ENCODE assay signal across 16 cellular contexts in the genomic region with DNA sequence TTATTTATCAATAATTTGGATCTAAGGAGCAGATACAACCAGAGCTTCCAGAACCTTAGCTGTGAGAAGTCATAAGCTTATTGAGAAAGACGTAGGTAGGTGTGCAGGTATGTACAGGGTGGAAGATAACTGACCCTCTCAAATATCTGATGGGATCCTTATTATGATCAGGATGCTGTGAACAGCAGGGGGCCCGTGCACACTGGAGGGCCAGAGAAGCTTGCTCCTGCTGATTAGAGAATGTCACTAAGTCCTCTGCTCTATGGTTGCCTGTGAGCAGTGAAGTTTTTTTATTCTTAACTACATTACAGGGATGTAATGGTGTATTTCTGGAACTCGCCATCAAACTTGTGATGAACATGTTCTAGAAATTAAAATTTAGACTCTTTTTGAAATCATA.
"Had no signal": no experiment of that assay in that cellular context is flagged by ENCODE, and none has a peak within 500 bp of the region (broad histone marks: within the 10 kb centered on the region; RNA-seq: fewer than 3 reads in every experiment).

No MANE protein-coding gene starts in this region.

- H3K4me2 ChIP-seq: smooth muscle cell had no signal

- H3K36me3 ChIP-seq: ovary had no signal

- H3K4me1 ChIP-seq: testis had no signal

- H3K9me3 ChIP-seq: ovary, testis had no signal

- H3K27ac ChIP-seq: ovary, testis had no signal

- DNase-seq: activated CD4-positive, alpha-beta memory T cell treated with anti-CD3 and anti-CD28 coated beads, Interleukin-2, amount 10 ng/mL, durations not matched to agents 7 days and 5 days; activated CD4-positive, alpha-beta T cell treated with anti-CD3 and anti-CD28 coated beads for 4 hours; activated CD8-positive, alpha-beta memory T cell treated with anti-CD3 and anti-CD28 coated beads, Interleukin-2, amount 10 ng/mL, durations not matched to agents 7 days and 5 days; effector CD8-positive, alpha-beta T cell; left cardiac atrium; mesenchymal stem cell; naive thymus-derived CD4-positive, alpha-beta T cell; ovary; stimulated activated CD4-positive, alpha-beta T cell treated with anti-CD3 and anti-CD28 coated beads, Interleukin-4, amount 100 ng/mL, for 4 hours; testis had no signal

- H3K27me3 ChIP-seq: ovary, testis had no signal

- ATAC-seq: activated CD8-positive, alpha-beta memory T cell treated with anti-CD3 and anti-CD28 coated beads, Interleukin-2, amount 10 ng/mL, durations not matched to agents 7 days and 5 days; esophagus mucosa; left cardiac atrium; naive thymus-derived CD4-positive, alpha-beta T cell; sciatic nerve; stimulated activated memory B cell treated with anti-CD40 and anti-IgM and Interleukin-4, amounts not matched to agents 10 μg/mL and 1 μg/mL and 100 μg/mL, for 72 hours; WTC11 had no signal

- H3K4me3 ChIP-seq: ovary, smooth muscle cell, testis had no signal

- FAIRE-seq: TTC549 had no signal
